Comparison of ENCODE assay signal across 29 cellular contexts in genomic region chr20:59645316-59645715, GRCh38. TPM values are rescaled to one million over a fixed set of nuclear protein-coding genes. Genes with fewer than 3 reads are reported as not detected.
DNase-seq lines count a peak whose midpoint lies in the region; ATAC-seq lines count a peak whose summit lies in the region.
"Had no signal": no experiment of that assay in that cellular context is flagged by ENCODE, and none has a peak within 500 bp of the region (broad histone marks: within the 10 kb centered on the region; RNA-seq: fewer than 3 reads in every experiment).

No MANE protein-coding gene starts in this region.

- peak; percentile 4 to 12 for DNase-seq in SHP77 (lab: John Stamatoyannopoulos, UW)
- no peak for DNase-seq in SHP77 treated with DMSO at 0.1 percent for 48 hours (lab: John Stamatoyannopoulos, UW)
- peak; percentile 29 for DNase-seq in ecto neural progenitor cell (ENCODE audit: low spot score)
- DNase-seq in mesenteric fat pad (ENCODE audit: low spot score) = peak; percentile 12
- DNase-seq in DMS79 treated with DMSO at 0.1 percent for 48 hours (lab: John Stamatoyannopoulos, UW) = no peak
- no peak for DNase-seq in kidney glomerular epithelial cell (lab: John Stamatoyannopoulos, UW)
- DNase-seq: CD4-positive, alpha-beta memory T cell; effector memory CD8-positive, alpha-beta T cell; GDM1; GOT3; KG1; mesenchymal stem cell; MM.1S; naive B cell; NCI-H1417; NCI-H2081 treated with DMSO at 0.1 percent for 48 hours; NCI-H446; occipital lobe; SK-N-SH; stimulated activated naive CD8-positive, alpha-beta T cell treated with anti-CD3 and anti-CD28 coated beads, Interleukin-15, Interleukin-2, amounts not matched to agents 100 U/mL and 50 U/mL, for 24 hours; T-helper 2 cell; tibial artery had no signal

- peak overlapping the region; percentile 94 for H3K27ac ChIP-seq in temporal lobe (ENCODE audit: low read depth, low read length)
- H3K27ac ChIP-seq: 22Rv1, RWPE1, tibial artery, VCaP had no signal

- ATAC-seq in GM21390 (IDR thresholded peaks at IDR 0.05; ENCODE audit: unreplicated experiment) = no peak
- ATAC-seq: effector memory CD8-positive, alpha-beta T cell; esophagus mucosa; stimulated activated naive CD8-positive, alpha-beta T cell treated with anti-CD3 and anti-CD28 coated beads, Interleukin-15, Interleukin-2, amounts not matched to agents 100 U/mL and 50 U/mL, for 24 hours had no signal

RNA-seq across cellular contexts. Expression of gene PHACTR3, which starts 41.0 kb away (rescaled TPM):
- total RNA-seq in mesenteric fat pad (1.8 TPM), temporal lobe (31.0 TPM)
- total RNA-seq: CD4-positive, alpha-beta memory T cell; esophagus mucosa; kidney epithelial cell had no signal

Comparison
In these comparisons a context has a peak if more than half of its experiments do, and no peak if none do; other contexts are left out.
1. DNase-seq: peak in SHP77 (2 of 2), ecto neural progenitor cell (single experiment) and mesenteric fat pad (single experiment); none in SHP77 treated with DMSO at 0.1 percent for 48 hours (single experiment), DMS79 treated with DMSO at 0.1 percent for 48 hours (single experiment) and kidney glomerular epithelial cell (single experiment).
2. RNA of gene PHACTR3, which starts 41.0 kb away (total RNA-seq): 31.0 TPM in temporal lobe (single experiment); 1.8 TPM in mesenteric fat pad (single experiment); every median in the first group is over 10 times any median in the second.